Comparison of ENCODE assay signal across 13 cellular contexts in the genomic region with DNA sequence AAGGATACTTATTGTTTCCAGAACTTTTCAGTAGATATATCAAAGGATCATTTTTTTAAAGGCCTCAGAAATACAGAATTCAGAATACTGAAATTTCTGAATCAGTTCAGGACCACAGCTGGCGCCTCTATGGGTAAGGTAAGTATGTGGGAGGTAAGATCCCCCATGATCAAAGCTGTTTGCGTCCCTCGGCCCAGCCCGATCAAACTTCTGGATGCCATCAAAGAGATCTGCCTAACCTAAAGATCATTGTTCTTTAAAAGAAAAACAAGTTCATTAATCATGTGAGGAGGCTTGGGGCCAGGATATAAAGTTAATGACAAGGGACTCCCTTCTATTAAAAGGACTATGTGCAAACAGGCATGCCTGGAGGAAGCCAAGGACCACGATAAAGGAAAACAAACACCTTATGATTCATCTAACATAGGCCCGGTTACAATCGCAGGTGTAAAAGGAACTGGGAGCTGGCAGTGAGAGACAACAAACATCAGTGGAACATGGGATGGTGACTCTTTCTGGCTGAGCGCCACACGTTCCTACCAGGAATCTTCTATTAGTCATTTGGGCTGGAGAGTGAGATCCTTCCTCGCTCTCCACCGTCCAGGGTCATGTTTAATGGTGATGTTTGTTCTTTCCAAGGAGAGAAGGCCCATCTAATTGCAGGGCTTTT. TPM values are rescaled to one million over a fixed set of nuclear protein-coding genes. Genes with fewer than 3 reads are reported as not detected.
DNase-seq lines count a peak whose midpoint lies in the region; ATAC-seq and TF ChIP-seq lines count a peak whose summit lies in the region.
"Had no signal": no experiment of that assay in that cellular context is flagged by ENCODE, and none has a peak within 500 bp of the region (broad histone marks: within the 10 kb centered on the region; RNA-seq: fewer than 3 reads in every experiment).

No MANE protein-coding gene starts in this region.

- peak overlapping the region; percentile 95 to 96 for H3K27ac ChIP-seq in prostate gland

- H3K27me3 ChIP-seq in prostate gland (replicated peaks; ENCODE audit: insufficient read depth) = no peaks in the 10 kb centered on the region

- H3K36me3 ChIP-seq in prostate gland = no peaks in the 10 kb centered on the region

- no peaks in the 10 kb centered on the region for H3K4me1 ChIP-seq in prostate gland (replicated peaks)

- intact Hi-C loops in prostate gland (cut with DNase I) = loop anchor here (5.0 to 10.0 kb wide), 2 partner anchors 260 to 292 kb away; a partner anchor contains a TSS

- 22% methylated on average over 11 of the region's 11 CpGs for WGBS in prostate gland

- H3K4me3 ChIP-seq in prostate gland = no peak overlapping the region
- H3K4me3 ChIP-seq: skin epidermis had no signal

- no peak for TF ChIP-seq CTCF in prostate gland (IDR thresholded peaks at IDR 0.05)

- no peaks in the 10 kb centered on the region for H3K9me3 ChIP-seq in prostate gland

- ATAC-seq in esophagus mucosa (peak; percentile 23), GM21367 (IDR thresholded peaks at IDR 0.05; ENCODE audit: unreplicated experiment) (no peak)

- TF ChIP-seq POLR2A in prostate gland (IDR thresholded peaks at IDR 0.05) = no peak

- DNase-seq in DMS53 treated with DMSO at 0.1 percent for 48 hours (lab: John Stamatoyannopoulos, UW; ENCODE audit: unreplicated experiment) (peak; percentile 41), NCI-H69 (lab: John Stamatoyannopoulos, UW) (peak; percentile 79), prostate gland (ENCODE audit: low spot score) (peak; percentile 97), MV-4-11 (lab: John Stamatoyannopoulos, UW) (no peak), GOT3 (lab: John Stamatoyannopoulos, UW) (no peak), DMS 273 (lab: John Stamatoyannopoulos, UW; ENCODE audit: unreplicated experiment) (no peak)
- DNase-seq: activated CD8-positive, alpha-beta memory T cell treated with anti-CD3 and anti-CD28 coated beads for 24 hours; amygdala; foreskin melanocyte; NCI-H2081 treated with DMSO at 0.1 percent for 48 hours had no signal

RNA-seq across cellular contexts. Expression of a gene that starts 2.8 kb away (rescaled TPM):
- total RNA-seq in esophagus mucosa (39.6 TPM), prostate gland (100 to 1,000 TPM; 103 to 119 TPM)

Comparison
In these comparisons a context has a peak if more than half of its experiments do, and no peak if none do; other contexts are left out.
1. DNase-seq: peak in DMS53 treated with DMSO at 0.1 percent for 48 hours (single experiment), NCI-H69 (single experiment) and prostate gland (single experiment); none in MV-4-11 (single experiment), GOT3 (single experiment) and DMS 273 (single experiment).